In the genomic region with DNA sequence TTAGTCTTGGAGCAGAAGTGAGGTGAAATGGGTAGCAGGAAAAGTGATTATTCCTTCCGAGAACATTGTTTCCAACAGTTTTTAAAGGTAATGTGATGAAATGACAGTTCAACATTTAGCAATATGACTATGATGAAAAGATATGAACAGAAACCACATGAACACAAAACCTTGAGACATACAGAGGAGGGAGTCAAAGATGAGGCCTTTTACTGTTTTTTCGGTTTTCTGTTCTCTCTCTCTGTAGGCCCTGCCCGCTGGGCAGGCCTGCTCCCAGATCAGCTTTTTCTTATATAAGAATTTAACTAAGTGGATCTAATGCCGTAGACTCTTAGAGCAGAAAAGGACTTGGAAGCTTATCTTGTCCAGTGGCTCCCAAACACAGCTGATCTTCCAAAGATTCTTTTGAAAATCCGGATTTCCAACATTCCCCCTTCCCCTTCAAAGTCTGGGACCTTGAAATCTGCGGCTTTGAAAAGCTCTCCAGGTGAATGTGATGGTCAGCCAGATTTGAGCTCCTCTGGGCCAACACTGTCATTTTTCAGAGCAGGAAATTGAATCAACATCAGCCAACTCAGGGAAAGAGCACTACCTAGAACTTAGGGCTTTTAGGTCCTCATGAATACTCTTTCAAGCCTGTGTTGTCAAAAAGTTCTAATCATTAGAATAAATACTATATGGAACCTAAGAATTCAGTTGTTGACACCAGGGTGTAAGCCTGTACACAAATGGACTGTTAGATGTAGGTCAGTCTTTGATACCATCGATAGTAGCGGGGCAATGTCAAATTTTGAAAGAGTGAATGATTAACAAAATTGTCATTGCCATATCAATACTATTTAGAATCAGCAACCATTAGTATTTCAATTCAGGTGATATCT, we compare ENCODE assay signal across 17 cellular contexts. TPM values are rescaled to one million over a fixed set of nuclear protein-coding genes. Genes with fewer than 3 reads are reported as not detected.
A peak's percentile ranks its signal among the peaks of the same experiment; 100 is the strongest.
DNase-seq lines count a peak whose midpoint lies in the region; ATAC-seq and TF ChIP-seq lines count a peak whose summit lies in the region.
"Had no signal": no experiment of that assay in that cellular context is flagged by ENCODE, and none has a peak within 500 bp of the region (broad histone marks: within the 10 kb centered on the region; RNA-seq: fewer than 3 reads in every experiment).

No MANE protein-coding gene starts in this region.

- TF ChIP-seq CTCF in GM13977 (IDR thresholded peaks at IDR 0.05; ENCODE audit: extremely low read depth, insufficient read depth, missing control alignments) = no peak
- TF ChIP-seq CTCF in HL-60 (IDR thresholded peaks at IDR 0.05; ENCODE audit: insufficient read depth, low read length) = no peak
- TF ChIP-seq CTCF in right lobe of liver (IDR thresholded peaks at IDR 0.05) = no peak

- DNase-seq in GM13977 (ENCODE audit: low spot score) = peak; percentile 25
- DNase-seq in HL-60 (ENCODE audit: low read depth in 1 of 2, low spot score in 1 of 2) = peak; percentile 38 to 48
- DNase-seq in SKM-1 treated with dmso at 0.1 percent for 144 hours (lab: John Stamatoyannopoulos, UW; ENCODE audit: unreplicated experiment) = peak; percentile 55
- no peak for DNase-seq in right lobe of liver
- no peak for DNase-seq in stimulated activated CD4-positive, alpha-beta T cell treated with anti-CD3 and anti-CD28 coated beads, Interleukin-4, amount 100 ng/mL, for 1 hour
- DNase-seq in kidney tubule cell (ENCODE audit: low spot score) = no peak
- DNase-seq: activated B cell treated with CpG ODN at 0.5 μM for 24 hours; aorta; HFFc6; left colon; mucosa of descending colon; NCI-H2171; NCI-H774; right cardiac atrium; stimulated activated CD4-positive, alpha-beta T cell treated with anti-CD3 and anti-CD28 coated beads, Interleukin-1b, Interleukin-23, amount 100 ng/mL, for 48 hours had no signal

- peak; percentile 79 to 92 (median 84) for ATAC-seq in right lobe of liver
- ATAC-seq in HG02763 (IDR thresholded peaks at IDR 0.05; ENCODE audit: unreplicated experiment) = no peak
- ATAC-seq: left colon, mucosa of descending colon, right cardiac atrium had no signal

- no peaks in the 10 kb centered on the region for H3K9me3 ChIP-seq in right lobe of liver
- H3K9me3 ChIP-seq: mucosa of descending colon, thoracic aorta had no signal

- H3K27ac ChIP-seq in HL-60 (replicated peaks) (peak overlapping the region; percentile 80), right lobe of liver (peak overlapping the region; percentile 22 to 68 (median 56))
- H3K27ac ChIP-seq: thoracic aorta had no signal

- H3K27me3 ChIP-seq in HL-60 (ENCODE audit: insufficient read depth, poor library complexity, severe bottlenecking) (no peaks in the 10 kb centered on the region), right lobe of liver (no peaks in the 10 kb centered on the region)

- H3K36me3 ChIP-seq in right lobe of liver = no peaks in the 10 kb centered on the region
- H3K36me3 ChIP-seq: thoracic aorta had no signal

- H3K4me3 ChIP-seq in HL-60 (replicated peaks; ENCODE audit: insufficient read depth, low read length) (no peak overlapping the region), right lobe of liver (no peak overlapping the region)
- H3K4me3 ChIP-seq: mucosa of descending colon, thoracic aorta had no signal

- 32% methylated on average over 8 of the region's 8 CpGs for WGBS in right lobe of liver (ENCODE audit: insufficient coverage, low coverage, low lambda C conversion rate, missing lambda C conversion rate)

- H3K4me1 ChIP-seq in right lobe of liver = peaks cover 0 to 21% (median 7%) of the 10 kb centered on the region in 4 donors

- intact Hi-C loops in right lobe of liver (cut with DNase I) = no loop called here

- in situ Hi-C loops in GM13977 (cut with MboI; ENCODE audit: low pct_unique_long_range_greater_than_20kb, low sequenced_read_pairs, unreplicated experiment) = no loop called here

- no peak for TF ChIP-seq POLR2A in right lobe of liver (IDR thresholded peaks at IDR 0.05)

RNA-seq across cellular contexts. Expression of gene RYBP, which starts 29.1 kb away (rescaled TPM):
- total RNA-seq in right lobe of liver = 1 to 10 TPM; 4.2 to 8.7 (median 5.4) TPM

Comparison
In these comparisons a context has a peak if more than half of its experiments do, and no peak if none do; other contexts are left out.
1. DNase-seq: peak in GM13977 (single experiment), HL-60 (2 of 2) and SKM-1 treated with dmso at 0.1 percent for 144 hours (single experiment); none in right lobe of liver (0 of 3), stimulated activated CD4-positive, alpha-beta T cell treated with anti-CD3 and anti-CD28 coated beads, Interleukin-4, amount 100 ng/mL, for 1 hour (single experiment) and kidney tubule cell (single experiment).